In genomic region chr17:73872816-73873215, GRCh38 we compare ENCODE assay signal across 26 cellular contexts.
"Had no signal": no experiment of that assay in that cellular context is flagged by ENCODE, and none has a peak within 500 bp of the region (broad histone marks: within the 10 kb centered on the region; RNA-seq: fewer than 3 reads in every experiment).

No MANE protein-coding gene starts in this region.

- H3K4me3 Mint-ChIP-seq: activated B cell treated with CpG ODN at 0.5 μM for 24 hours; activated CD4-positive, alpha-beta T cell treated with anti-CD3 and anti-CD28 coated beads for 36 hours; activated naive CD8-positive, alpha-beta T cell; activated T-cell treated with anti-CD3 and anti-CD28 coated beads, Interleukin-2, amount 50 U/mL, for 4 hours; nephron progenitor cell; type B pancreatic cell had no signal

- H3K9ac ChIP-seq: parathyroid adenoma had no signal

- H3K4me1 Mint-ChIP-seq: activated B cell treated with CpG ODN at 0.5 μM for 24 hours; activated CD4-positive, alpha-beta T cell treated with anti-CD3 and anti-CD28 coated beads for 36 hours had no signal

- ATAC-seq: activated CD4-positive, alpha-beta T cell treated with anti-CD3 and anti-CD28 coated beads for 36 hours; activated T-cell treated with anti-CD3 and anti-CD28 coated beads, Interleukin-2, amount 50 U/mL, for 4 hours; left cardiac atrium; mucosa of descending colon; right cardiac atrium had no signal

- H3K9me3 ChIP-seq: adrenal gland, mucosa of descending colon, thoracic aorta had no signal

- H3K4me3 ChIP-seq: adrenal gland, mucosa of descending colon, thoracic aorta had no signal

- H3K27me3 ChIP-seq: adrenal gland had no signal

- H3K36me3 Mint-ChIP-seq: activated naive CD8-positive, alpha-beta T cell; type B pancreatic cell had no signal

- H3K27ac ChIP-seq: adrenal gland, parathyroid adenoma, thoracic aorta had no signal

- H2AFZ ChIP-seq: parathyroid adenoma had no signal

- H3K79me2 ChIP-seq: parathyroid adenoma had no signal

- H3K4me1 ChIP-seq: adrenal gland, parathyroid adenoma had no signal

- H3K9me3 Mint-ChIP-seq: activated B cell treated with CpG ODN at 0.5 μM for 24 hours; activated T-cell treated with anti-CD3 and anti-CD28 coated beads, Interleukin-2, amount 50 U/mL, for 4 hours; activated T-helper 2 cell treated with anti-CD3 and anti-CD28 coated beads, Interferon-gamma antibody, Interleukin-2, Interleukin-4, amounts not matched to agents 10 μg/mL and 5 μg/mL and 100 μg/mL, durations not matched to agents 14 hours and 24 hours and 36 hours; nephron progenitor cell had no signal

- H3K27ac Mint-ChIP-seq: activated B cell treated with CpG ODN at 0.5 μM for 24 hours; activated CD4-positive, alpha-beta T cell treated with anti-CD3 and anti-CD28 coated beads for 36 hours; activated naive CD8-positive, alpha-beta T cell; activated T-helper 2 cell treated with anti-CD3 and anti-CD28 coated beads, Interferon-gamma antibody, Interleukin-2, Interleukin-4, amounts not matched to agents 10 μg/mL and 5 μg/mL and 100 μg/mL, durations not matched to agents 14 hours and 24 hours and 36 hours; nephron progenitor cell; type B pancreatic cell had no signal

- H3K36me3 ChIP-seq: adrenal gland, thoracic aorta had no signal

- H3K27me3 Mint-ChIP-seq: activated CD4-positive, alpha-beta T cell treated with anti-CD3 and anti-CD28 coated beads for 36 hours; activated naive CD8-positive, alpha-beta T cell had no signal

- DNase-seq: activated B cell treated with CpG ODN at 0.5 μM for 24 hours; activated CD4-positive, alpha-beta T cell treated with anti-CD3 and anti-CD28 coated beads for 36 hours; activated CD4-positive, alpha-beta T cell treated with anti-CD3 and anti-CD28 coated beads, Interleukin-2, amount 50 U/mL, for 4 hours; activated CD8-positive, alpha-beta memory T cell treated with anti-CD3 and anti-CD28 coated beads, Interleukin-2, amount 50 U/mL, for 48 hours; activated naive CD4-positive, alpha-beta T cell; activated T-cell treated with anti-CD3 and anti-CD28 coated beads, Interleukin-2, amount 50 U/mL, for 4 hours; adrenal gland; central memory CD4-positive, alpha-beta T cell; dermis blood vessel endothelial cell; effector CD8-positive, alpha-beta T cell; erythroblast; foreskin fibroblast; left cardiac atrium; mesenchymal stem cell; mucosa of descending colon; nephron progenitor cell; nucleus accumbens; right cardiac atrium; stimulated activated CD4-positive, alpha-beta T cell treated with anti-CD3 and anti-CD28 coated beads, Interleukin-4, amount 100 ng/mL, for 24 hours; stimulated activated naive CD4-positive, alpha-beta T cell treated with Interleukin-2 at 50 U/mL for 16 hours; T1000 had no signal
